In the genomic region with DNA sequence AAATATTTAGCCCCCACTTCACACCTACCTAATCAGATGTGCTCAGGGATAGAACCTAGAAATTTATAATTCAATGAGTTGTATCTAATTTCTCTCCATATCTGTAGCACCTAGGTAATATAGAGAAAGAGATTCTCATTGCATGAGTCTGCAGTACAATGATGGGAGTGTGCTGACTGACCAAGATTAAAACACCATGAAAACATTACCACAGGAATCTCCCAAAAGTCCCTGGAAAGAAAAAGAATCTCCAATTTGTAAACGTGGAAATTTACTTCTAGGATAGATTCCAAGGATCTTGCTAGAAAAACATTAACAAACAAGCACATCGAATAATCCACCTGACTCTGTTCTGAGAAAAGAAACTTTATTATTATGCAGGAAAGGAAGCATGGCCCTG, we compare ENCODE assay signal across 1 cellular context.
TF ChIP-seq lines count a peak whose summit lies in the region.

No MANE protein-coding gene starts in this region.

TF ChIP-seq in HepG2, 621 proteins besides CTCF, POLR2A, EP300 and RAD21 (continued from another document):
- TF ChIP-seq ASH2L (IDR thresholded peaks at IDR 0.05; ENCODE audit: insufficient read length, low read depth, low read length): no peak
- no peak for TF ChIP-seq RFXAP (CRISPR knock-in tag; IDR thresholded peaks at IDR 0.05; ENCODE audit: borderline replicate concordance)
- no peak for TF ChIP-seq ISL2 (CRISPR knock-in tag; IDR thresholded peaks at IDR 0.05)
- no peak for TF ChIP-seq ZNF329 (CRISPR knock-in tag; IDR thresholded peaks at IDR 0.05; ENCODE audit: low read depth)
- TF ChIP-seq ZNF780A (CRISPR knock-in tag; IDR thresholded peaks at IDR 0.05): no peak
- TF ChIP-seq, protein P1, sequence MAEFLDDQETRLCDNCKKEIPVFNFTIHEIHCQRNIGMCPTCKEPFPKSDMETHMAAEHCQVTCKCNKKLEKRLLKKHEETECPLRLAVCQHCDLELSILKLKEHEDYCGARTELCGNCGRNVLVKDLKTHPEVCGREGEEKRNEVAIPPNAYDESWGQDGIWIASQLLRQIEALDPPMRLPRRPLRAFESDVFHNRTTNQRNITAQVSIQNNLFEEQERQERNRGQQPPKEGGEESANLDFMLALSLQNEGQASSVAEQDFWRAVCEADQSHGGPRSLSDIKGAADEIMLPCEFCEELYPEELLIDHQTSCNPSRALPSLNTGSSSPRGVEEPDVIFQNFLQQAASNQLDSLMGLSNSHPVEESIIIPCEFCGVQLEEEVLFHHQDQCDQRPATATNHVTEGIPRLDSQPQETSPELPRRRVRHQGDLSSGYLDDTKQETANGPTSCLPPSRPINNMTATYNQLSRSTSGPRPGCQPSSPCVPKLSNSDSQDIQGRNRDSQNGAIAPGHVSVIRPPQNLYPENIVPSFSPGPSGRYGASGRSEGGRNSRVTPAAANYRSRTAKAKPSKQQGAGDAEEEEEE (CRISPR knock-in tag; IDR thresholded peaks at IDR 0.05; ENCODE audit: borderline replicate concordance): no peak
- TF ChIP-seq NFE2 (CRISPR knock-in tag; IDR thresholded peaks at IDR 0.05): no peak
- no peak for TF ChIP-seq NFRKB (IDR thresholded peaks at IDR 0.05)
- TF ChIP-seq XRCC5 (optimal IDR thresholded peaks at IDR 0.05; ENCODE audit: low read length): no peak
